Comparison of ENCODE assay signal across 16 cellular contexts in genomic region chr10:4082851-4083250, GRCh38.
DNase-seq lines count a peak whose midpoint lies in the region; ATAC-seq and TF ChIP-seq lines count a peak whose summit lies in the region.
"Had no signal": no experiment of that assay in that cellular context is flagged by ENCODE, and none has a peak within 500 bp of the region (broad histone marks: within the 10 kb centered on the region; RNA-seq: fewer than 3 reads in every experiment).

No MANE protein-coding gene starts in this region.

- H3K4me3 ChIP-seq in hepatocyte (no peak overlapping the region), thoracic aorta (no peak overlapping the region)
- H3K4me3 ChIP-seq: BLaER1 treated with 17β-estradiol and CSF1 and Interleukin-3, amounts not matched to agents 10 nM and 100 nM had no signal

- DNase-seq in NCI-H226, result peak; percentile 62
- DNase-seq in central memory CD8-positive, alpha-beta T cell (ENCODE audit: low spot score in 2 of 2), result no peak
- no peak for DNase-seq in hepatocyte (ENCODE audit: low spot score)
- no peak for DNase-seq in thoracic aorta (ENCODE audit: low spot score)
- DNase-seq in NCI-H2171 (lab: John Stamatoyannopoulos, UW), result no peak
- DNase-seq in stimulated activated CD4-positive, alpha-beta T cell treated with anti-CD3 and anti-CD28 coated beads, Interleukin-1b, Interleukin-23, amount 100 ng/mL, for 48 hours, result no peak
- no peak for DNase-seq in NCI-H1092 treated with DMSO at 0.1 percent for 48 hours (lab: John Stamatoyannopoulos, UW)
- DNase-seq in effector CD4-positive, alpha-beta T cell, result no peak
- DNase-seq: activated naive CD4-positive, alpha-beta T cell treated with anti-CD3 and anti-CD28 coated beads for 36 hours; cortex of kidney; EL; H7; NCI-H1930; NCI-H748 treated with DMSO at 0.1 percent for 48 hours had no signal

- H3K4me1 Mint-ChIP-seq in central memory CD8-positive, alpha-beta T cell, result peaks cover 45% of the 10 kb centered on the region

- H3K36me3 Mint-ChIP-seq in central memory CD8-positive, alpha-beta T cell (ENCODE audit: insufficient read depth), result peaks cover 3% of the 10 kb centered on the region

- ATAC-seq in central memory CD8-positive, alpha-beta T cell (replicated peaks; ENCODE audit: extremely low read depth, poor library complexity, severe bottlenecking), result no peak
- ATAC-seq in thoracic aorta (ENCODE audit: insufficient number of reproducible peaks, low FRiP score, low read depth), result no peak

- no peaks in the 10 kb centered on the region for H3K27me3 Mint-ChIP-seq in central memory CD8-positive, alpha-beta T cell

- TF ChIP-seq CTCF in hepatocyte (IDR thresholded peaks at IDR 0.05; ENCODE audit: poor library complexity), result no peak
- TF ChIP-seq CTCF in thoracic aorta (IDR thresholded peaks at IDR 0.05), result no peak

- H2AFZ ChIP-seq in hepatocyte, result no peak overlapping the region
- H2AFZ ChIP-seq: parathyroid adenoma had no signal

- peak overlapping the region; percentile 29 for H3K27ac Mint-ChIP-seq in central memory CD8-positive, alpha-beta T cell (ENCODE audit: low read depth)
- H3K27ac Mint-ChIP-seq: activated naive CD4-positive, alpha-beta T cell treated with anti-CD3 and anti-CD28 coated beads for 36 hours had no signal

- H3K4me3 Mint-ChIP-seq in central memory CD8-positive, alpha-beta T cell, result no peak overlapping the region
- H3K4me3 Mint-ChIP-seq: activated naive CD4-positive, alpha-beta T cell treated with anti-CD3 and anti-CD28 coated beads for 36 hours had no signal

- peaks cover 2% of the 10 kb centered on the region for H3K9me3 Mint-ChIP-seq in central memory CD8-positive, alpha-beta T cell

- H3K9me3 ChIP-seq in hepatocyte (ENCODE audit: low read depth) (no peaks in the 10 kb centered on the region), thoracic aorta (no peaks in the 10 kb centered on the region)

- WGBS in hepatocyte (ENCODE audit: low lambda C conversion rate, missing lambda C conversion rate), result 53% methylated on average over 1 of the region's 1 CpG

- H3K27ac ChIP-seq in hepatocyte (peak overlapping the region; percentile 60), thoracic aorta (peak overlapping the region; percentile 4 to 43)
- H3K27ac ChIP-seq: BLaER1 treated with 17β-estradiol and CSF1 and Interleukin-3, amounts not matched to agents 10 nM and 100 nM; parathyroid adenoma had no signal

- H3K4me1 ChIP-seq in hepatocyte (ENCODE audit: insufficient read depth) (peaks cover 7% of the 10 kb centered on the region), thoracic aorta (ENCODE audit: control insufficient read depth in 1 of 2, low read depth in 2 of 2) (peaks cover 22 to 45% of the 10 kb centered on the region in 2 donors)
- H3K4me1 ChIP-seq: parathyroid adenoma had no signal

- H3K27me3 ChIP-seq in hepatocyte (no peaks in the 10 kb centered on the region), thoracic aorta (replicated peaks; ENCODE audit: insufficient read depth) (no peaks in the 10 kb centered on the region)
- H3K27me3 ChIP-seq: BLaER1 treated with 17β-estradiol and CSF1 and Interleukin-3, amounts not matched to agents 10 nM and 100 nM had no signal

- no peaks in the 10 kb centered on the region for H3K9me2 ChIP-seq in hepatocyte (replicated peaks; ENCODE audit: insufficient read depth)

- H3K36me3 ChIP-seq in hepatocyte (replicated peaks; ENCODE audit: insufficient read depth, low read depth) (no peaks in the 10 kb centered on the region), thoracic aorta (no peaks in the 10 kb centered on the region)
- H3K36me3 ChIP-seq: BLaER1 treated with 17β-estradiol and CSF1 and Interleukin-3, amounts not matched to agents 10 nM and 100 nM had no signal

- H3K79me2 ChIP-seq in hepatocyte, result no peaks in the 10 kb centered on the region
- H3K79me2 ChIP-seq: parathyroid adenoma had no signal

- no peak overlapping the region for H3K4me2 ChIP-seq in hepatocyte
- H3K4me2 ChIP-seq: BLaER1 treated with 17β-estradiol and CSF1 and Interleukin-3, amounts not matched to agents 10 nM and 100 nM had no signal

- H4K20me1 ChIP-seq in hepatocyte (ENCODE audit: insufficient read depth, poor library complexity, severe bottlenecking), result no peaks in the 10 kb centered on the region
- H4K20me1 ChIP-seq: BLaER1 treated with 17β-estradiol and CSF1 and Interleukin-3, amounts not matched to agents 10 nM and 100 nM had no signal
